In the genomic region with DNA sequence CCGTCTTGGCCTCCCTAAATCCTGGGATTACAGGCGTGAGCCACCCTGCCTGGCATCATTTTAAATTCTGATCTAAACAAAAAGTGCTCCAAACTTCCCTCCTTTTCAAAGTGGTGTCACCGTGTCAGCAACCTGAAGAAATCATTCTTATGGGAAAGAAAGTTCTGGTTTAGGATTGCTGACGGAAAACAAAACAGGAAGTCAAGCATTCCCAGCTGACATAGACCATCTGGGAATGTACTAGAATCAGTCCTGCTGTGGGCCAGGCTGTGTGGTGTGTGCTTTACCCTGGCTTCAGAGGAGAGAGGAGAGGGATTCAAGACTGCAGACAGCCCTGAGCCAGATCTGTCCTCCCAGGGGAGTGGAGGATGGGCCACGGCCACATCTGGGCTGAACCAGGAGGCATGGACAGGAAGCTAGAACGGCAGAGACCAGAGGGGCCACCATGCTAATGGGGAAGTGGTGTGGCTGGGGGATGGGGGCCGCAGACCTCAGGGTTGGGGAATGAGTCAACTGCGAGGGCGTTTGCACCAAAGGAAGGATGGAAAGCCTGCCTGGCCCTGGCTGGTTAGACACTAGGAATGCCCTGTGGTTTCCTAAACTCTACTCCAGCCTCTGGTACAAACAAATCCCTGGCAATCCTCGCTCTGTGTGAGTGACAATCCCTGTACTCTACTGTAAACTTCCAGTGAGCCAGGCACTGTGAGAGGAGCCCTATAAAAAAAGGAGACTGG, we compare ENCODE assay signal across 8 cellular contexts. TPM values are rescaled to one million over a fixed set of nuclear protein-coding genes. Genes with fewer than 3 reads are reported as not detected.
DNase-seq lines count a peak whose midpoint lies in the region; ATAC-seq and TF ChIP-seq lines count a peak whose summit lies in the region.

No MANE protein-coding gene starts in this region.

- ATAC-seq in GM21529 (IDR thresholded peaks at IDR 0.05; ENCODE audit: unreplicated experiment) (peak; percentile 75), heart right ventricle (peak; percentile 86 to 93 (median 90))
- ATAC-seq in activated CD8-positive, alpha-beta T cell treated with anti-CD3 and anti-CD28 coated beads, Interleukin-2, amount 10 ng/mL, durations not matched to agents 7 days and 5 days = peak; percentile 43

- H3K4me1 Mint-ChIP-seq in activated CD8-positive, alpha-beta T cell treated with anti-CD3 and anti-CD28 coated beads, Interleukin-2, amount 10 ng/mL, durations not matched to agents 7 days and 5 days (ENCODE audit: low read depth) = peaks cover 23% of the 10 kb centered on the region

- H3K9me3 ChIP-seq in HUES48 (ENCODE audit: control insufficient read depth, insufficient read depth, low read length) (no peaks in the 10 kb centered on the region), heart right ventricle (no peaks in the 10 kb centered on the region)

- intact Hi-C loops in heart right ventricle (cut with DNase I) = no loop called here

- H3K27ac ChIP-seq in HUES48 (ENCODE audit: low read depth, low read length) (peak overlapping the region; percentile 88), heart right ventricle (peak overlapping the region; percentile 50 to 91 (median 80)), rectal smooth muscle tissue (ENCODE audit: low read depth, low read length) (peak overlapping the region; percentile 29)

- H3K4me3 ChIP-seq in HUES48 (ENCODE audit: low read depth, low read length) = no peak overlapping the region
- peak overlapping the region in 3 of 10 donors; percentile 7 to 20 (median 8) for H3K4me3 ChIP-seq in heart right ventricle
- H3K4me3 ChIP-seq in rectal smooth muscle tissue (ENCODE audit: low read length) = no peak overlapping the region

- 39 to 51% methylated on average over 10 of the region's 10 CpGs for WGBS in heart right ventricle, 2 donors

- no peaks in the 10 kb centered on the region for H3K36me3 ChIP-seq in HUES48 (ENCODE audit: control insufficient read depth, insufficient read depth, low read length)
- H3K36me3 ChIP-seq in heart right ventricle = no peaks in the 10 kb centered on the region
- H3K36me3 ChIP-seq in rectal smooth muscle tissue (ENCODE audit: control insufficient read depth, insufficient read depth, low read length) = no peaks in the 10 kb centered on the region

- H3K9me3 Mint-ChIP-seq in activated CD8-positive, alpha-beta T cell treated with anti-CD3 and anti-CD28 coated beads, Interleukin-2, amount 10 ng/mL, durations not matched to agents 7 days and 5 days (ENCODE audit: insufficient read depth) = no peaks in the 10 kb centered on the region

- no peak overlapping the region for H3K27ac Mint-ChIP-seq in activated CD8-positive, alpha-beta T cell treated with anti-CD3 and anti-CD28 coated beads, Interleukin-2, amount 10 ng/mL, durations not matched to agents 7 days and 5 days

- H3K27me3 ChIP-seq in HUES48 (ENCODE audit: control insufficient read depth, insufficient read depth, low read length) = no peaks in the 10 kb centered on the region
- no peaks in the 10 kb centered on the region for H3K27me3 ChIP-seq in heart right ventricle
- no peaks in the 10 kb centered on the region for H3K27me3 ChIP-seq in rectal smooth muscle tissue (ENCODE audit: control insufficient read depth, insufficient read depth, low read length)

- TF ChIP-seq CTCF in heart right ventricle (IDR thresholded peaks at IDR 0.05) = no peak

- H3K4me1 ChIP-seq in HUES48 (ENCODE audit: control insufficient read depth, insufficient read depth, low read length) = peaks cover 11% of the 10 kb centered on the region
- H3K4me1 ChIP-seq in heart right ventricle = peaks cover 3 to 41% (median 27%) of the 10 kb centered on the region in 9 donors
- H3K4me1 ChIP-seq in rectal smooth muscle tissue (ENCODE audit: control insufficient read depth, insufficient read depth, low read length) = no peaks in the 10 kb centered on the region

- H3K9ac ChIP-seq in HUES48 (ENCODE audit: low read depth, low read length) (peak overlapping the region; percentile 2; the same call in 1 of the 2 replicates), rectal smooth muscle tissue (ENCODE audit: low read length) (no peak overlapping the region)

- POLR2A ChIA-PET in activated CD8-positive, alpha-beta T cell treated with anti-CD3 and anti-CD28 coated beads, Interleukin-2, amount 10 ng/mL, durations not matched to agents 7 days and 5 days (lab: Charles Lee) = no interaction called here

- H3K36me3 Mint-ChIP-seq in activated CD8-positive, alpha-beta T cell treated with anti-CD3 and anti-CD28 coated beads, Interleukin-2, amount 10 ng/mL, durations not matched to agents 7 days and 5 days (ENCODE audit: low read depth) = no peaks in the 10 kb centered on the region

- peak; percentile 93 for DNase-seq in GM03348 (ENCODE audit: low spot score)
- DNase-seq in activated CD8-positive, alpha-beta T cell treated with anti-CD3 and anti-CD28 coated beads, Interleukin-2, amount 10 ng/mL, durations not matched to agents 7 days and 5 days = peak; percentile 47
- DNase-seq in heart right ventricle = peak; percentile 77 to 86
- DNase-seq in NK-92 (lab: John Stamatoyannopoulos, UW; ENCODE audit: unreplicated experiment) = no peak
- no peak for DNase-seq in activated naive CD4-positive, alpha-beta T cell treated with anti-CD3 and anti-CD28 coated beads, Interleukin-2, amount 50 U/mL, for 16 hours

- peaks cover 7% of the 10 kb centered on the region for H3K27me3 Mint-ChIP-seq in activated CD8-positive, alpha-beta T cell treated with anti-CD3 and anti-CD28 coated beads, Interleukin-2, amount 10 ng/mL, durations not matched to agents 7 days and 5 days (ENCODE audit: low read depth)

- CTCF ChIA-PET in activated CD8-positive, alpha-beta T cell treated with anti-CD3 and anti-CD28 coated beads, Interleukin-2, amount 10 ng/mL, durations not matched to agents 7 days and 5 days (lab: Charles Lee) = interaction anchor here (0.7 to 1.5 kb wide), 2 partner anchors 15 to 128 kb away, joined by 3 read pairs; no protein-coding TSS in a partner anchor

- H3K4me3 Mint-ChIP-seq in activated CD8-positive, alpha-beta T cell treated with anti-CD3 and anti-CD28 coated beads, Interleukin-2, amount 10 ng/mL, durations not matched to agents 7 days and 5 days = no peak overlapping the region

RNA-seq across cellular contexts. Expression of a gene that starts 16.7 kb away (rescaled TPM):
- total RNA-seq in activated CD8-positive, alpha-beta T cell treated with anti-CD3 and anti-CD28 coated beads, Interleukin-2, amount 10 ng/mL, durations not matched to agents 7 days and 5 days = 1 to 10 TPM; 1.5 to 1.7 TPM
- total RNA-seq in heart right ventricle = 10 to 100 TPM in 1 of 10 donors, 1 to 10 TPM in 9; 5.1 to 11.3 (median 7.0) TPM
- polyA plus RNA-seq in heart right ventricle = 1 to 10 TPM; 4.5 to 6.1 TPM

RNA-seq across cellular contexts. Expression of a gene that starts 18.3 kb away (rescaled TPM):
- 10 to 100 TPM; 69.5 to 76.5 TPM for total RNA-seq in activated CD8-positive, alpha-beta T cell treated with anti-CD3 and anti-CD28 coated beads, Interleukin-2, amount 10 ng/mL, durations not matched to agents 7 days and 5 days
- 10 to 100 TPM in 8 of 10 donors, 1 to 10 TPM in 2; 7.0 to 13.1 (median 10.7) TPM for total RNA-seq in heart right ventricle
- polyA plus RNA-seq in heart right ventricle = 10 to 100 TPM in 1 of 2 donors, 1 to 10 TPM in 1; 8.0 to 18.5 TPM

Comparison
In these comparisons a context has a peak if more than half of its experiments do, and no peak if none do; other contexts are left out.
1. DNase-seq: peak in GM03348 (single experiment), activated CD8-positive, alpha-beta T cell treated with anti-CD3 and anti-CD28 coated beads, Interleukin-2, amount 10 ng/mL, durations not matched to agents 7 days and 5 days (single experiment) and heart right ventricle (2 of 2); none in NK-92 (single experiment) and activated naive CD4-positive, alpha-beta T cell treated with anti-CD3 and anti-CD28 coated beads, Interleukin-2, amount 50 U/mL, for 16 hours (single experiment).
2. H3K27ac ChIP-seq: peak in every context shown above with its lines; median percentile 88 in HUES48; 80 in heart right ventricle; 29 in rectal smooth muscle tissue.
3. RNA of a gene that starts 18.3 kb away (total RNA-seq): 69.5 to 76.5 TPM in activated CD8-positive, alpha-beta T cell treated with anti-CD3 and anti-CD28 coated beads, Interleukin-2, amount 10 ng/mL, durations not matched to agents 7 days and 5 days; 7.0 to 13.1 TPM in heart right ventricle; every median in the first group is over 4 times any median in the second.
4. Peak in every context shown above with its lines, with median percentiles within 50 percentile points of each other: ATAC-seq.